ENCODE assay signal across 8 cellular contexts in genomic region chr1:33430751-33431593, GRCh38. TPM values are rescaled to one million over a fixed set of nuclear protein-coding genes. Genes with fewer than 3 reads are reported as not detected.
DNase-seq lines count a peak whose midpoint lies in the region; ATAC-seq and TF ChIP-seq lines count a peak whose summit lies in the region.

A gene with protein sequence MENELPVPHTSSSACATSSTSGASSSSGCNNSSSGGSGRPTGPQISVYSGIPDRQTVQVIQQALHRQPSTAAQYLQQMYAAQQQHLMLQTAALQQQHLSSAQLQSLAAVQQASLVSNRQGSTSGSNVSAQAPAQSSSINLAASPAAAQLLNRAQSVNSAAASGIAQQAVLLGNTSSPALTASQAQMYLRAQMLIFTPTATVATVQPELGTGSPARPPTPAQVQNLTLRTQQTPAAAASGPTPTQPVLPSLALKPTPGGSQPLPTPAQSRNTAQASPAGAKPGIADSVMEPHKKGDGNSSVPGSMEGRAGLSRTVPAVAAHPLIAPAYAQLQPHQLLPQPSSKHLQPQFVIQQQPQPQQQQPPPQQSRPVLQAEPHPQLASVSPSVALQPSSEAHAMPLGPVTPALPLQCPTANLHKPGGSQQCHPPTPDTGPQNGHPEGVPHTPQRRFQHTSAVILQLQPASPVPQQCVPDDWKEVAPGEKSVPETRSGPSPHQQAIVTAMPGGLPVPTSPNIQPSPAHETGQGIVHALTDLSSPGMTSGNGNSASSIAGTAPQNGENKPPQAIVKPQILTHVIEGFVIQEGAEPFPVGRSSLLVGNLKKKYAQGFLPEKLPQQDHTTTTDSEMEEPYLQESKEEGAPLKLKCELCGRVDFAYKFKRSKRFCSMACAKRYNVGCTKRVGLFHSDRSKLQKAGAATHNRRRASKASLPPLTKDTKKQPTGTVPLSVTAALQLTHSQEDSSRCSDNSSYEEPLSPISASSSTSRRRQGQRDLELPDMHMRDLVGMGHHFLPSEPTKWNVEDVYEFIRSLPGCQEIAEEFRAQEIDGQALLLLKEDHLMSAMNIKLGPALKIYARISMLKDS (minus strand): TSS chr1:33431095. CDS start chr1:33375539, 55,556 bp downstream.

- H3K27ac Mint-ChIP-seq in natural killer cell: peak within 1 kb of the TSS in 1 of 2 donors; percentile 35
- H3K27ac Mint-ChIP-seq in stimulated activated naive B cell treated with anti-CD40 and anti-IgM and Interleukin-4, amounts not matched to agents 10 μg/mL and 1 μg/mL and 100 μg/mL, for 72 hours: no peak within 1 kb of the TSS

- no peaks in the 10 kb centered on the region for H3K36me3 Mint-ChIP-seq in natural killer cell
- H3K36me3 Mint-ChIP-seq in stimulated activated naive B cell treated with anti-CD40 and anti-IgM and Interleukin-4, amounts not matched to agents 10 μg/mL and 1 μg/mL and 100 μg/mL, for 72 hours: no peaks in the 10 kb centered on the region

- H3K4me3 Mint-ChIP-seq in natural killer cell: peak within 1 kb of the TSS; percentile 68
- H3K4me3 Mint-ChIP-seq in stimulated activated naive B cell treated with anti-CD40 and anti-IgM and Interleukin-4, amounts not matched to agents 10 μg/mL and 1 μg/mL and 100 μg/mL, for 72 hours: peak within 1 kb of the TSS; percentile 71 to 78

- DNase-seq in DMS79 (lab: John Stamatoyannopoulos, UW) (peak; percentile 97), H4 (ENCODE audit: low spot score) (peak; percentile 96), M059J (ENCODE audit: low read depth) (peak; percentile 97), SIG-M5 (lab: John Stamatoyannopoulos, UW) (peak; percentile 31), fibroblast of the aortic adventitia (ENCODE audit: low read depth) (peak; percentile 93), natural killer cell (peak; percentile 90)
- DNase-seq in activated effector memory CD4-positive, alpha-beta T cell treated with anti-CD3 and anti-CD28 coated beads, Interleukin-2, amount 50 U/mL, for 16 hours: peak; percentile 96
- peak; percentile 90 for DNase-seq in stimulated activated naive B cell treated with anti-CD40 and anti-IgM and Interleukin-4, amounts not matched to agents 10 μg/mL and 1 μg/mL and 100 μg/mL, for 72 hours

- H3K9me3 Mint-ChIP-seq in natural killer cell: no peaks in the 10 kb centered on the region
- H3K9me3 Mint-ChIP-seq in stimulated activated naive B cell treated with anti-CD40 and anti-IgM and Interleukin-4, amounts not matched to agents 10 μg/mL and 1 μg/mL and 100 μg/mL, for 72 hours: no peaks in the 10 kb centered on the region

- H3K4me1 Mint-ChIP-seq in natural killer cell: no peaks in the 10 kb centered on the region
- peaks cover 3 to 5% of the 10 kb centered on the region in 2 donors for H3K4me1 Mint-ChIP-seq in stimulated activated naive B cell treated with anti-CD40 and anti-IgM and Interleukin-4, amounts not matched to agents 10 μg/mL and 1 μg/mL and 100 μg/mL, for 72 hours

- peaks cover under 1 to 2% of the 10 kb centered on the region in 2 donors for H3K27me3 Mint-ChIP-seq in natural killer cell (ENCODE audit: low read depth in 2 of 2)
- peaks cover 0 to 4% of the 10 kb centered on the region in 2 donors for H3K27me3 Mint-ChIP-seq in stimulated activated naive B cell treated with anti-CD40 and anti-IgM and Interleukin-4, amounts not matched to agents 10 μg/mL and 1 μg/mL and 100 μg/mL, for 72 hours

- ATAC-seq in natural killer cell: peak; percentile 97 to 99 (median 97)
- ATAC-seq in stimulated activated naive B cell treated with anti-CD40 and anti-IgM and Interleukin-4, amounts not matched to agents 10 μg/mL and 1 μg/mL and 100 μg/mL, for 72 hours (replicated peaks): peak; percentile 98

- peak within 1 kb of the TSS; percentile 77 for H3K4me3 ChIP-seq in fibroblast of the aortic adventitia (ENCODE audit: low read depth, low read length)

- TF ChIP-seq CTCF in fibroblast of the aortic adventitia (IDR thresholded peaks at IDR 0.05; ENCODE audit: insufficient read depth, low read length) (peak; percentile 15), natural killer cell (IDR thresholded peaks at IDR 0.05) (peak; percentile 22)

- intact Hi-C loops in natural killer cell (cut with micrococcal nuclease): no loop called here

RNA-seq across cellular contexts. Expression of the gene that starts here (rescaled TPM):
- 56.3 and 60.7 TPM in 2 replicates for total RNA-seq in H4 (2014; rRNA removed; shearing (Covaris generic))
- 106 and 128 TPM in 2 replicates for total RNA-seq in M059J (2014; rRNA removed; shearing (Covaris generic))
- 30.3 and 50.5 TPM in 2 replicates for total RNA-seq in fibroblast of the aortic adventitia (ENCODE audit: low replicate concordance)
- 10 to 100 TPM; 36.6 to 46.6 (median 39.5) TPM for total RNA-seq in natural killer cell

Comparison
In these comparisons a context has a peak if more than half of its experiments do, and no peak if none do; other contexts are left out.
1. Peak in every context shown above with its lines: DNase-seq, ATAC-seq and H3K4me3 ChIP-seq.
2. DNase-seq: peak in every context shown above with its lines; median percentile 97 in DMS79; 97 in M059J; 96 in H4; 96 in activated effector memory CD4-positive, alpha-beta T cell treated with anti-CD3 and anti-CD28 coated beads, Interleukin-2, amount 50 U/mL, for 16 hours; 93 in fibroblast of the aortic adventitia; 90 in natural killer cell; 90 in stimulated activated naive B cell treated with anti-CD40 and anti-IgM and Interleukin-4, amounts not matched to agents 10 μg/mL and 1 μg/mL and 100 μg/mL, for 72 hours; 31 in SIG-M5.